Comparison of ENCODE assay signal across 8 cellular contexts in genomic region chr3:122560680-122561079, GRCh38. TPM values are rescaled to one million over a fixed set of nuclear protein-coding genes. Genes with fewer than 3 reads are reported as not detected.
DNase-seq lines count a peak whose midpoint lies in the region; ATAC-seq and TF ChIP-seq lines count a peak whose summit lies in the region.

No MANE protein-coding gene starts in this region.

- H3K4me1 Mint-ChIP-seq in stimulated activated effector memory CD8-positive, alpha-beta T cell treated with anti-CD3 and anti-CD28 coated beads, Interleukin-12 subunit alpha, Interleukin-12 subunit beta, amount 100 ng/mL, for 72 hours: peaks cover 56% of the 10 kb centered on the region

- no peaks in the 10 kb centered on the region for H3K27me3 ChIP-seq in left lung

- H3K27ac Mint-ChIP-seq in stimulated activated effector memory CD8-positive, alpha-beta T cell treated with anti-CD3 and anti-CD28 coated beads, Interleukin-12 subunit alpha, Interleukin-12 subunit beta, amount 100 ng/mL, for 72 hours: peak overlapping the region; percentile 80

- in situ Hi-C loops in astrocyte of the spinal cord (cut with HindIII; ENCODE audit: low sequenced_read_pairs): no loop called here

- peaks cover 15 to 47% of the 10 kb centered on the region in 2 donors for H3K4me1 ChIP-seq in left lung

- peaks cover 0 to 40% of the 10 kb centered on the region in 2 donors for H3K36me3 ChIP-seq in left lung

- H3K4me3 ChIP-seq in astrocyte of the spinal cord (ENCODE audit: low read depth, low read length) (no peak overlapping the region), left lung (no peak overlapping the region)

- ATAC-seq in left lung (peak; percentile 32), GM21737 (IDR thresholded peaks at IDR 0.05; ENCODE audit: unreplicated experiment) (no peak)
- ATAC-seq in stimulated activated effector memory CD8-positive, alpha-beta T cell treated with anti-CD3 and anti-CD28 coated beads, Interleukin-12 subunit alpha, Interleukin-12 subunit beta, amount 100 ng/mL, for 72 hours: peak; percentile 62

- H3K9me3 ChIP-seq in left lung: no peaks in the 10 kb centered on the region

- intact Hi-C loops in left lung (cut with DNase I): loop anchor here in 1 of 2 donors (5.0 kb wide), 1 partner anchor 117 kb away; no protein-coding TSS in a partner anchor

- no peaks in the 10 kb centered on the region for H3K9me3 Mint-ChIP-seq in stimulated activated effector memory CD8-positive, alpha-beta T cell treated with anti-CD3 and anti-CD28 coated beads, Interleukin-12 subunit alpha, Interleukin-12 subunit beta, amount 100 ng/mL, for 72 hours

- TF ChIP-seq CTCF in GM12873 (IDR thresholded peaks at IDR 0.05; ENCODE audit: insufficient read depth, low read depth, low read length, missing control alignments) (peak; percentile 74), astrocyte of the spinal cord (IDR thresholded peaks at IDR 0.05; ENCODE audit: low read depth, low read length) (peak; percentile 63), left lung (IDR thresholded peaks at IDR 0.05) (peak; percentile 43 to 50)

- H3K36me3 Mint-ChIP-seq in stimulated activated effector memory CD8-positive, alpha-beta T cell treated with anti-CD3 and anti-CD28 coated beads, Interleukin-12 subunit alpha, Interleukin-12 subunit beta, amount 100 ng/mL, for 72 hours: peaks cover 60% of the 10 kb centered on the region

- H3K27ac ChIP-seq in left lung: peak overlapping the region in 1 of 2 donors; percentile 10

- DNase-seq in AG08396 (ENCODE audit: low spot score) (peak; percentile 53), MV-4-11 (lab: John Stamatoyannopoulos, UW) (peak; percentile 56), SW 1271 (lab: John Stamatoyannopoulos, UW) (peak; percentile 32 to 55), astrocyte of the spinal cord (ENCODE audit: low read depth, low spot score) (peak; percentile 75), left lung (no peak)
- DNase-seq in stimulated activated effector memory CD8-positive, alpha-beta T cell treated with anti-CD3 and anti-CD28 coated beads, Interleukin-12 subunit alpha, Interleukin-12 subunit beta, amount 100 ng/mL, for 72 hours (ENCODE audit: low spot score in 2 of 2): peak; percentile 38 to 76

- H3K4me3 Mint-ChIP-seq in stimulated activated effector memory CD8-positive, alpha-beta T cell treated with anti-CD3 and anti-CD28 coated beads, Interleukin-12 subunit alpha, Interleukin-12 subunit beta, amount 100 ng/mL, for 72 hours: no peak overlapping the region

RNA-seq across cellular contexts. Expression of gene PARP9, which starts 3.4 kb away (rescaled TPM):
- 10 to 100 TPM; 57.0 to 75.4 TPM for total RNA-seq in left lung

RNA-seq across cellular contexts. Expression of gene DTX3L, which starts 3.5 kb away (rescaled TPM):
- total RNA-seq in left lung: 10 to 100 TPM; 63.0 to 75.3 TPM

RNA-seq across cellular contexts. Expression of gene PARP15, which starts 16.8 kb away (rescaled TPM):
- total RNA-seq in left lung: 1 to 10 TPM; 3.1 to 5.8 TPM

RNA-seq across cellular contexts. Expression of gene KPNA1, which starts 45.9 kb away (rescaled TPM):
- total RNA-seq in left lung: 10 to 100 TPM; 54.2 to 71.4 TPM

Comparison
In these comparisons a context has a peak if more than half of its experiments do, and no peak if none do; other contexts are left out.
1. DNase-seq: peak in AG08396 (single experiment), MV-4-11 (single experiment), SW 1271 (2 of 2), astrocyte of the spinal cord (single experiment) and stimulated activated effector memory CD8-positive, alpha-beta T cell treated with anti-CD3 and anti-CD28 coated beads, Interleukin-12 subunit alpha, Interleukin-12 subunit beta, amount 100 ng/mL, for 72 hours (2 of 2); none in left lung (0 of 2).
2. Peak in every context shown above with its lines, with median percentiles within 50 percentile points of each other: CTCF ChIP-seq.